Comparison of ENCODE assay signal across 19 cellular contexts in genomic region chr1:111903148-111903857, GRCh38.
DNase-seq lines count a peak whose midpoint lies in the region; ATAC-seq and TF ChIP-seq lines count a peak whose summit lies in the region.
"Had no signal": no experiment of that assay in that cellular context is flagged by ENCODE, and none has a peak within 500 bp of the region (broad histone marks: within the 10 kb centered on the region; RNA-seq: fewer than 3 reads in every experiment).

No MANE protein-coding gene starts in this region.

- H3K9me3 Mint-ChIP-seq in WTC11, result no peaks in the 10 kb centered on the region
- H3K9me3 Mint-ChIP-seq: CD4-positive, CD25-positive, alpha-beta regulatory T cell had no signal

- POLR2A ChIA-PET in WTC11 (lab: Charles Lee), result no interaction called here

- peak; percentile 22 for DNase-seq in DMS 273 (lab: John Stamatoyannopoulos, UW; ENCODE audit: unreplicated experiment)
- no peak for DNase-seq in DMS 273 treated with DMSO at 0.1 percent for 48 hours (lab: John Stamatoyannopoulos, UW)
- peak; percentile 17 for DNase-seq in ELF-1 (ENCODE audit: low read depth, low spot score)
- no peak for DNase-seq in WTC11 (ENCODE audit: low spot score)
- no peak for DNase-seq in right atrium auricular region (ENCODE audit: low spot score)
- no peak for DNase-seq in activated gamma-delta T cell treated with Interleukin-2 at 50 U/mL for 16 hours
- no peak for DNase-seq in islet precursor cell
- no peak for DNase-seq in gastrocnemius medialis
- DNase-seq: Caco-2; CD4-positive, CD25-positive, alpha-beta regulatory T cell; DMS53; HCEC 1CT; NCI-H1930; NCI-H524 treated with DMSO at 0.1 percent for 48 hours; PC-3; SW 1271 had no signal

- CTCF ChIA-PET in WTC11 (lab: Charles Lee), result no interaction called here

- H3K36me3 Mint-ChIP-seq in WTC11, result no peaks in the 10 kb centered on the region
- H3K36me3 Mint-ChIP-seq: CD4-positive, CD25-positive, alpha-beta regulatory T cell had no signal

- H3K4me3 ChIP-seq in right atrium auricular region (no peak overlapping the region), gastrocnemius medialis (no peak overlapping the region)

- TF ChIP-seq CTCF in WTC11 (IDR thresholded peaks at IDR 0.05) (no peak), right atrium auricular region (IDR thresholded peaks at IDR 0.05) (no peak), gastrocnemius medialis (IDR thresholded peaks at IDR 0.05 in 4 of 5, conservative IDR thresholded peaks at IDR 0.05 in 1 of 5) (no peak)

- peaks cover 37% of the 10 kb centered on the region for H3K4me1 Mint-ChIP-seq in WTC11
- H3K4me1 Mint-ChIP-seq: B cell had no signal

- no peak overlapping the region for H3K27ac Mint-ChIP-seq in WTC11
- H3K27ac Mint-ChIP-seq: B cell; CD4-positive, CD25-positive, alpha-beta regulatory T cell had no signal

- H3K36me3 ChIP-seq in right atrium auricular region (no peaks in the 10 kb centered on the region), gastrocnemius medialis (no peaks in the 10 kb centered on the region)

- intact Hi-C loops in gastrocnemius medialis (cut with DNase I; ENCODE audit: low total_unique reads), result no loop called here

- no peak overlapping the region for H3K4me3 Mint-ChIP-seq in WTC11
- H3K4me3 Mint-ChIP-seq: B cell; CD4-positive, CD25-positive, alpha-beta regulatory T cell had no signal

- peaks cover 31% of the 10 kb centered on the region for H3K27me3 Mint-ChIP-seq in WTC11 (ENCODE audit: low read depth)

- no peaks in the 10 kb centered on the region for H3K9me3 ChIP-seq in right atrium auricular region
- H3K9me3 ChIP-seq in gastrocnemius medialis, result no peaks in the 10 kb centered on the region
- H3K9me3 ChIP-seq: Caco-2 had no signal

- H3K27me3 ChIP-seq in right atrium auricular region (no peaks in the 10 kb centered on the region), gastrocnemius medialis (no peaks in the 10 kb centered on the region)

- H3K4me1 ChIP-seq in right atrium auricular region (peaks cover 0 to 25% of the 10 kb centered on the region in 2 donors), gastrocnemius medialis (peaks cover 10 to 17% of the 10 kb centered on the region in 2 donors)
- H3K4me1 ChIP-seq: Caco-2 had no signal

- TF ChIP-seq POLR2A in gastrocnemius medialis (IDR thresholded peaks at IDR 0.05), result no peak

- ATAC-seq in WTC11 (no peak), gastrocnemius medialis (no peak)
- ATAC-seq: PC-3 had no signal

- H3K27ac ChIP-seq in right atrium auricular region (peak overlapping the region; percentile 72 to 84), gastrocnemius medialis (no peak overlapping the region)
- H3K27ac ChIP-seq: 22Rv1, RWPE1 had no signal

- in situ Hi-C loops in gastrocnemius medialis (cut with MboI; ENCODE audit: low sequenced_read_pairs in 4 of 4), result no loop called here

TF ChIP-seq in WTC11, 78 proteins besides CTCF, POLR2A, EP300 and RAD21:
- TF ChIP-seq USF1 (CRISPR knock-in tag; IDR thresholded peaks at IDR 0.05), result peak; percentile 50
- TF ChIP-seq USF2 (CRISPR knock-in tag; IDR thresholded peaks at IDR 0.05), result peak; percentile 67
- no peak for TF ChIP-seq ZNF219 (CRISPR knock-in tag; IDR thresholded peaks at IDR 0.05; ENCODE audit: borderline replicate concordance)
- no peak for TF ChIP-seq AFF4 (CRISPR knock-in tag; IDR thresholded peaks at IDR 0.05; ENCODE audit: borderline replicate concordance)
- no peak for TF ChIP-seq AR (CRISPR knock-in tag; IDR thresholded peaks at IDR 0.05)

Comparison
In these comparisons a context has a peak if more than half of its experiments do, and no peak if none do; other contexts are left out.
1. DNase-seq: peak in DMS 273 (single experiment) and ELF-1 (single experiment); none in DMS 273 treated with DMSO at 0.1 percent for 48 hours (single experiment), WTC11 (single experiment), right atrium auricular region (single experiment), activated gamma-delta T cell treated with Interleukin-2 at 50 U/mL for 16 hours (single experiment), islet precursor cell (single experiment) and gastrocnemius medialis (0 of 2).
2. H3K27ac ChIP-seq: peak in right atrium auricular region (2 of 2); none in gastrocnemius medialis (0 of 4).